Comparison of ENCODE assay signal across 22 cellular contexts in the genomic region with DNA sequence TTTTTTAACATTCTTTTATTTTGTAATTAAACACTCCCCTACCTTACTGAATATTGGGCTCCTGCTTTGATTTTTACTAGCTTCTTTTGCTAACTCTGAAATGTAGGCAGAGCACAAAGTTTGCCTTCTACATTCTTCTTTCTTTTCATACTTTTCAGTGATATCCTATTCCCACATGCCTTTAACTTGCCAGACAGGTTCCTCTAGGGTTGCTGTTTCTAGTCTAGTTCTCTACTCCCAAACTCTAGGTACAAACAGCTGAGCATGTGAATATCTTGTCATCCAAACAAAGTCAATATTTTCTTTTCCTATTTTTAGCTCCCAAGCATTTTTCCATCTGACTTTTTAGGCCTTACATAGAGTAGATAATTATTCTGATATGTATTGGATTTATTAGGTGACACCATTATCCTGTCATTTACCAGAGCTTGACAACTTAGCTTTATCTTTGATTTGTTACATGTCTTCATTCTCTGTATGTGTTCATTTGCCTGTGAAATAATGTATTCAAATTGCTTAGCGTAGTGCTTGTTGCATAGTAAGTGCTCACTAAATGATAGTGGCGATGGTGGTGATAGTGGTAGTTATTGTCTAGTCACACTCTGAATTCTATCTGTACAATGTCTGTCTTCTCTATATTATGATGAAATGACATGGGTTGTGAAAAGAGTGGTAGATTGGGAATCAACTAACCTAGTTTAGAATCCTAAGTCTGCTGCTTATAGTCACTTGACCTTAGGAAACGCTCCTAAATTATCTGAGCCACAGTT.
A peak's percentile ranks its signal among the peaks of the same experiment; 100 is the strongest.
DNase-seq lines count a peak whose midpoint lies in the region; ATAC-seq and TF ChIP-seq lines count a peak whose summit lies in the region.
"Had no signal": no experiment of that assay in that cellular context is flagged by ENCODE, and none has a peak within 500 bp of the region (broad histone marks: within the 10 kb centered on the region; RNA-seq: fewer than 3 reads in every experiment).

No MANE protein-coding gene starts in this region.

- no peak overlapping the region for H3K9ac ChIP-seq in parathyroid adenoma
- H3K9ac ChIP-seq: BLaER1 treated with 17β-estradiol and CSF1 and Interleukin-3, amounts not matched to agents 10 nM and 100 nM had no signal

- H3K9me2 ChIP-seq in hepatocyte (replicated peaks; ENCODE audit: insufficient read depth) = no peaks in the 10 kb centered on the region

- no peak overlapping the region for H3K4me3 Mint-ChIP-seq in T-helper 17 cell
- H3K4me3 Mint-ChIP-seq: activated naive CD8-positive, alpha-beta T cell; IgD-negative memory B cell; immature natural killer cell; natural killer cell had no signal

- TF ChIP-seq CTCF in hepatocyte (IDR thresholded peaks at IDR 0.05; ENCODE audit: poor library complexity) (no peak), parathyroid adenoma (IDR thresholded peaks at IDR 0.05) (no peak)

- H3K9me3 ChIP-seq in hepatocyte (ENCODE audit: low read depth) (no peaks in the 10 kb centered on the region), parathyroid adenoma (ENCODE audit: control insufficient read depth, low read length) (no peaks in the 10 kb centered on the region), T-helper 17 cell (ENCODE audit: control insufficient read depth, low read length, poor library complexity, severe bottlenecking) (no peaks in the 10 kb centered on the region)
- H3K9me3 ChIP-seq: BLaER1 treated with 17β-estradiol and CSF1 and Interleukin-3, amounts not matched to agents 10 nM and 100 nM; heart left ventricle; psoas muscle; vagina had no signal

- ATAC-seq in GM18505 (IDR thresholded peaks at IDR 0.05; ENCODE audit: unreplicated experiment) = no peak
- no peak for ATAC-seq in T-helper 17 cell
- ATAC-seq: heart left ventricle, natural killer cell had no signal

- H3K27ac Mint-ChIP-seq in T-helper 17 cell = no peak overlapping the region
- H3K27ac Mint-ChIP-seq: activated naive CD8-positive, alpha-beta T cell; IgD-negative memory B cell; immature natural killer cell; natural killer cell had no signal

- peaks cover 19% of the 10 kb centered on the region for H3K27me3 Mint-ChIP-seq in T-helper 17 cell
- H3K27me3 Mint-ChIP-seq: activated naive CD8-positive, alpha-beta T cell; IgD-negative memory B cell had no signal

- H2AFZ ChIP-seq in hepatocyte (no peak overlapping the region), parathyroid adenoma (peak overlapping the region; percentile 34)

- peak overlapping the region; percentile 33 for H3K27ac ChIP-seq in hepatocyte
- peak overlapping the region; percentile 83 for H3K27ac ChIP-seq in parathyroid adenoma
- H3K27ac ChIP-seq: psoas muscle, vagina had no signal

- H3K4me2 ChIP-seq in hepatocyte (peak overlapping the region; percentile 15), parathyroid adenoma (ENCODE audit: low read length) (peak overlapping the region; percentile 54)
- H3K4me2 ChIP-seq: BLaER1 treated with 17β-estradiol and CSF1 and Interleukin-3, amounts not matched to agents 10 nM and 100 nM; smooth muscle cell had no signal

- DNase-seq in SIG-M5 treated with dmso at 0.1 percent for 504 hours (lab: John Stamatoyannopoulos, UW; ENCODE audit: unreplicated experiment) = peak; percentile 14
- DNase-seq in SIG-M5 (lab: John Stamatoyannopoulos, UW) = no peak
- peak; percentile 30 for DNase-seq in NCI-H510A (lab: John Stamatoyannopoulos, UW)
- peak; percentile 13 for DNase-seq in hepatocyte (ENCODE audit: low spot score)
- DNase-seq in MV-4-11 (lab: John Stamatoyannopoulos, UW) = no peak
- DNase-seq in T-helper 17 cell = no peak
- DNase-seq: activated CD4-positive, CD25-positive, alpha-beta regulatory T cell; activated CD8-positive, alpha-beta memory T cell treated with anti-CD3 and anti-CD28 coated beads for 24 hours; heart left ventricle; immature natural killer cell; natural killer cell; NCI-H187 treated with DMSO at 0.1 percent for 48 hours; NCI-H446 treated with DMSO at 0.1 percent for 48 hours; psoas muscle; stimulated activated CD4-positive, alpha-beta T cell treated with anti-CD3 and anti-CD28 coated beads, Interleukin-4, amount 100 ng/mL, for 1 hour had no signal

- TF ChIP-seq POLR2A in GM18505 (IDR thresholded peaks at IDR 0.05; ENCODE audit: borderline replicate concordance, extremely low read depth, insufficient read depth, insufficient read length) = no peak

- H3K4me3 ChIP-seq in hepatocyte (no peak overlapping the region), parathyroid adenoma (ENCODE audit: low read depth, low read length) (peak overlapping the region; percentile 22)
- H3K4me3 ChIP-seq: BLaER1 treated with 17β-estradiol and CSF1 and Interleukin-3, amounts not matched to agents 10 nM and 100 nM; heart left ventricle; psoas muscle; smooth muscle cell; vagina had no signal

- H3K36me3 ChIP-seq in hepatocyte (replicated peaks; ENCODE audit: insufficient read depth, low read depth) = no peaks in the 10 kb centered on the region
- H3K36me3 ChIP-seq in parathyroid adenoma (ENCODE audit: control insufficient read depth, insufficient read depth, low read length) = no peaks in the 10 kb centered on the region

- peaks cover 16% of the 10 kb centered on the region for H3K4me1 ChIP-seq in hepatocyte (ENCODE audit: insufficient read depth)
- H3K4me1 ChIP-seq in parathyroid adenoma = peaks cover 17% of the 10 kb centered on the region
- H3K4me1 ChIP-seq: psoas muscle, vagina had no signal

- no peaks in the 10 kb centered on the region for H3K27me3 ChIP-seq in hepatocyte
- no peaks in the 10 kb centered on the region for H3K27me3 ChIP-seq in parathyroid adenoma (ENCODE audit: control insufficient read depth, insufficient read depth, low read length)
- H3K27me3 ChIP-seq: BLaER1 treated with 17β-estradiol and CSF1 and Interleukin-3, amounts not matched to agents 10 nM and 100 nM; heart left ventricle; vagina had no signal

- no peaks in the 10 kb centered on the region for H4K20me1 ChIP-seq in hepatocyte (ENCODE audit: insufficient read depth, poor library complexity, severe bottlenecking)
- H4K20me1 ChIP-seq: BLaER1 treated with 17β-estradiol and CSF1 and Interleukin-3, amounts not matched to agents 10 nM and 100 nM had no signal

- H3K79me2 ChIP-seq in hepatocyte (no peaks in the 10 kb centered on the region), parathyroid adenoma (no peaks in the 10 kb centered on the region)

- WGBS in hepatocyte (ENCODE audit: low lambda C conversion rate, missing lambda C conversion rate) = 87% methylated on average over 3 of the region's 3 CpGs

- H3K36me3 Mint-ChIP-seq in T-helper 17 cell (ENCODE audit: low read depth) = peaks cover 3% of the 10 kb centered on the region
- H3K36me3 Mint-ChIP-seq: activated naive CD8-positive, alpha-beta T cell; immature natural killer cell; natural killer cell had no signal

- H3K4me1 Mint-ChIP-seq in T-helper 17 cell = peaks cover 2% of the 10 kb centered on the region
- H3K4me1 Mint-ChIP-seq: IgD-negative memory B cell, immature natural killer cell, natural killer cell had no signal

Comparison
In these comparisons a context has a peak if more than half of its experiments do, and no peak if none do; other contexts are left out.
1. DNase-seq: peak in SIG-M5 treated with dmso at 0.1 percent for 504 hours (single experiment), NCI-H510A (single experiment) and hepatocyte (single experiment); none in SIG-M5 (single experiment), MV-4-11 (single experiment) and T-helper 17 cell (0 of 3).